In the genomic region with DNA sequence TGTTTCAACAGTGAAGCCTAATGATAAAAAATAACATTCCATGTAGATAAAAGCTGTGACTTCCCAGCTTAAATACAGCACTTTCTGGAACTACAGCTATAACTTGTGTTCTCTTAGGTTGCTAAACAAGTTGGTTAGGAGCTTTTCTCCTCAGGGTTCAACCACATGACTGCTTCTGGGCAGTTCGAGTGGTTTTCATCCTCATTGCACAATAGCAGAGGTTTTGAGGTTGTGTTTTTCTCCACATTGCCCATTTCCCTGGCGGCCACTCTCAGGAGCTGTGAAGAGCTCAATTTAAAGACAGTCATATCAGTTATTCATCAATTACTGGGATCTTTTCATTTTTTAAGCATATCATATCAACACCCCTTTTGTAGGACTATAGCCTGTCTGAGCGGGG, we compare ENCODE assay signal across 9 cellular contexts.
DNase-seq lines count a peak whose midpoint lies in the region; ATAC-seq and TF ChIP-seq lines count a peak whose summit lies in the region.
"Had no signal": no experiment of that assay in that cellular context is flagged by ENCODE, and none has a peak within 500 bp of the region (broad histone marks: within the 10 kb centered on the region; RNA-seq: fewer than 3 reads in every experiment).

No MANE protein-coding gene starts in this region.

- ATAC-seq in naive thymus-derived CD4-positive, alpha-beta T cell, result peak; percentile 19
- ATAC-seq in HG03135 (IDR thresholded peaks at IDR 0.05; ENCODE audit: unreplicated experiment), result no peak
- no peak for ATAC-seq in HG03460 (IDR thresholded peaks at IDR 0.05; ENCODE audit: unreplicated experiment)
- ATAC-seq: activated T-cell treated with anti-CD3 and anti-CD28 coated beads, Interleukin-2, amount 50 U/mL, for 72 hours had no signal

- no peak for TF ChIP-seq CTCF in fibroblast of pulmonary artery (IDR thresholded peaks at IDR 0.05; ENCODE audit: low read length, missing control alignments)
- TF ChIP-seq CTCF in vagina (IDR thresholded peaks at IDR 0.05), result no peak

- CTCF ChIA-PET in naive thymus-derived CD4-positive, alpha-beta T cell (lab: Charles Lee), result no interaction called here

- no peak for TF ChIP-seq POLR2A in vagina (IDR thresholded peaks at IDR 0.05)

- DNase-seq in SIG-M5 (lab: John Stamatoyannopoulos, UW), result peak; percentile 55
- DNase-seq in fibroblast of pulmonary artery (ENCODE audit: low read depth), result peak; percentile 83
- DNase-seq in naive thymus-derived CD4-positive, alpha-beta T cell, result no peak
- DNase-seq in vagina (ENCODE audit: extremely low spot score in 2 of 2), result no peak
- DNase-seq in DMS53 (lab: John Stamatoyannopoulos, UW), result no peak
- DNase-seq: activated T-cell treated with anti-CD3 and anti-CD28 coated beads, Interleukin-2, amount 50 U/mL, for 72 hours; NCI-H1436 had no signal

- H3K27me3 ChIP-seq in naive thymus-derived CD4-positive, alpha-beta T cell (ENCODE audit: control insufficient read depth in 2 of 2, insufficient read depth in 2 of 2, low read length in 2 of 2), result no peaks in the 10 kb centered on the region
- H3K27me3 ChIP-seq in vagina, result no peaks in the 10 kb centered on the region

- no peaks in the 10 kb centered on the region for H3K9me3 Mint-ChIP-seq in naive thymus-derived CD4-positive, alpha-beta T cell
- H3K9me3 Mint-ChIP-seq: activated T-cell treated with anti-CD3 and anti-CD28 coated beads, Interleukin-2, amount 50 U/mL, for 72 hours had no signal

- H3K9me3 ChIP-seq in naive thymus-derived CD4-positive, alpha-beta T cell (ENCODE audit: control insufficient read depth in 2 of 3, low read length in 3 of 3), result no peaks in the 10 kb centered on the region
- no peaks in the 10 kb centered on the region for H3K9me3 ChIP-seq in vagina

- peaks cover 0 to 5% (median 0%) of the 10 kb centered on the region in 7 donors for H3K4me1 Mint-ChIP-seq in naive thymus-derived CD4-positive, alpha-beta T cell

- POLR2A ChIA-PET in naive thymus-derived CD4-positive, alpha-beta T cell (lab: Charles Lee), result no interaction called here

- no peak overlapping the region for H3K4me3 Mint-ChIP-seq in naive thymus-derived CD4-positive, alpha-beta T cell
- H3K4me3 Mint-ChIP-seq: activated T-cell treated with anti-CD3 and anti-CD28 coated beads, Interleukin-2, amount 50 U/mL, for 72 hours had no signal

- H3K27ac Mint-ChIP-seq in naive thymus-derived CD4-positive, alpha-beta T cell, result no peak overlapping the region
- H3K27ac Mint-ChIP-seq: activated T-cell treated with anti-CD3 and anti-CD28 coated beads, Interleukin-2, amount 50 U/mL, for 72 hours had no signal

- peaks cover 8 to 31% (median 24%) of the 10 kb centered on the region in 5 donors for H3K27me3 Mint-ChIP-seq in naive thymus-derived CD4-positive, alpha-beta T cell

- no peaks in the 10 kb centered on the region for H3K36me3 Mint-ChIP-seq in naive thymus-derived CD4-positive, alpha-beta T cell

- no peak overlapping the region for H3K27ac ChIP-seq in naive thymus-derived CD4-positive, alpha-beta T cell (ENCODE audit: low read depth, low read length)
- H3K27ac ChIP-seq in vagina, result peak overlapping the region; percentile 14

- H3K4me1 ChIP-seq in naive thymus-derived CD4-positive, alpha-beta T cell (ENCODE audit: control insufficient read depth in 2 of 2, insufficient read depth in 2 of 2, low read length in 2 of 2), result no peaks in the 10 kb centered on the region
- H3K4me1 ChIP-seq in vagina, result peaks cover 36% of the 10 kb centered on the region

- H3K4me3 ChIP-seq in fibroblast of pulmonary artery (replicated peaks; ENCODE audit: low read depth, low read length) (no peak overlapping the region), vagina (no peak overlapping the region)
- no peak overlapping the region for H3K4me3 ChIP-seq in naive thymus-derived CD4-positive, alpha-beta T cell (ENCODE audit: low read length)

- H3K36me3 ChIP-seq in naive thymus-derived CD4-positive, alpha-beta T cell (ENCODE audit: control insufficient read depth in 2 of 3, insufficient read depth in 3 of 3, low read length in 3 of 3), result no peaks in the 10 kb centered on the region
- no peaks in the 10 kb centered on the region for H3K36me3 ChIP-seq in vagina

- intact Hi-C loops in naive thymus-derived CD4-positive, alpha-beta T cell (cut with micrococcal nuclease), result no loop called here
- intact Hi-C loops in vagina (cut with DNase I), result no loop called here

Comparison
In these comparisons a context has a peak if more than half of its experiments do, and no peak if none do; other contexts are left out.
1. DNase-seq: peak in SIG-M5 (single experiment) and fibroblast of pulmonary artery (single experiment); none in naive thymus-derived CD4-positive, alpha-beta T cell (0 of 9), vagina (0 of 2) and DMS53 (single experiment).